ENCODE assay signal across 1 cellular context in the genomic region with DNA sequence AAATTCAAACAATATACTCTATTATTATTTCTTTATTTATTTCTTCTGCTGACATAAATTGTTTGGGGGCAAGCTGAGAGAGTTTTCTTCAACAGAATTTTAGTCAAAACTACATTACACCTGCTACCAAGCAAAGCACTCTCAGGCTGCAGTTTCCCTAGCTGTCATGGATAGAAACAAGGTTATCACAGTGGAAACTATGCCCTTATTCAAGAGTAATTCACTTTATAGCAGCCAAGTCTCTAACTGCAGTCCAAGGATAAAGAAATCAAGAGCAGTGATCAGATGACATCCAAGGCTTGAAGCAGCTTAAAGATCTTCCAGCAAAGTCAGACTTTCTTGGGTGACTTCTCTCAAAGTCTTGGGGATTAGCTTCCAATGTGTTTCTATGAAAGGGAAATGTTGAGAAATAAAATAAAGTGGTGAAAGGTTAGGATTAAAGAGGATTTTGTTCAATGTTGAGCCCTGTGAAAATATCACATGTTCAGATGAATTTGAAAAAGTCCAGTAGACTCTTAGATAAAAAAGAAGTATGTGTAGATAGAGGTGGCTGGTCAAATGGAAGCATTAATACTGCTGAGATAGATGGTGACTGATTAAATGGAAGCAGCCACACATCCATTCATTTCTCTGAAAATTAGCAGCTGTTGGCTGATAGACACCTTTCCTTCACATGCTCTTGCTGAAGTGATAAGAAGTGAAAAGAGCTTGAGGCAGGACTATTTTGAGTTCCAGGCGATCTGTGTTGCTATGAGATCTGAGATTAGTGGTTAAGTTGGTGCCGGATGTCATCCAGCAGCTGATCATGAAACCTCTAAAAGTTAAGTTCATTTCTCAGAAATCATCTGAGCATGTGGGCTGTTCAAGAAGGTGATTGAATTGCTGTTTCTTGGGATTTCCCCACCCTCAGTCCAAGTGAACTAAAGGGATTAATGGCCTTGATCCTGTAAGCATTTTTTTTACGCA.
TF ChIP-seq lines count a peak whose summit lies in the region.

No MANE protein-coding gene starts in this region.

TF ChIP-seq in K562, 482 proteins besides CTCF, POLR2A, EP300 and RAD21 (continued from another document and continues in another):
- TF ChIP-seq, protein P1, sequence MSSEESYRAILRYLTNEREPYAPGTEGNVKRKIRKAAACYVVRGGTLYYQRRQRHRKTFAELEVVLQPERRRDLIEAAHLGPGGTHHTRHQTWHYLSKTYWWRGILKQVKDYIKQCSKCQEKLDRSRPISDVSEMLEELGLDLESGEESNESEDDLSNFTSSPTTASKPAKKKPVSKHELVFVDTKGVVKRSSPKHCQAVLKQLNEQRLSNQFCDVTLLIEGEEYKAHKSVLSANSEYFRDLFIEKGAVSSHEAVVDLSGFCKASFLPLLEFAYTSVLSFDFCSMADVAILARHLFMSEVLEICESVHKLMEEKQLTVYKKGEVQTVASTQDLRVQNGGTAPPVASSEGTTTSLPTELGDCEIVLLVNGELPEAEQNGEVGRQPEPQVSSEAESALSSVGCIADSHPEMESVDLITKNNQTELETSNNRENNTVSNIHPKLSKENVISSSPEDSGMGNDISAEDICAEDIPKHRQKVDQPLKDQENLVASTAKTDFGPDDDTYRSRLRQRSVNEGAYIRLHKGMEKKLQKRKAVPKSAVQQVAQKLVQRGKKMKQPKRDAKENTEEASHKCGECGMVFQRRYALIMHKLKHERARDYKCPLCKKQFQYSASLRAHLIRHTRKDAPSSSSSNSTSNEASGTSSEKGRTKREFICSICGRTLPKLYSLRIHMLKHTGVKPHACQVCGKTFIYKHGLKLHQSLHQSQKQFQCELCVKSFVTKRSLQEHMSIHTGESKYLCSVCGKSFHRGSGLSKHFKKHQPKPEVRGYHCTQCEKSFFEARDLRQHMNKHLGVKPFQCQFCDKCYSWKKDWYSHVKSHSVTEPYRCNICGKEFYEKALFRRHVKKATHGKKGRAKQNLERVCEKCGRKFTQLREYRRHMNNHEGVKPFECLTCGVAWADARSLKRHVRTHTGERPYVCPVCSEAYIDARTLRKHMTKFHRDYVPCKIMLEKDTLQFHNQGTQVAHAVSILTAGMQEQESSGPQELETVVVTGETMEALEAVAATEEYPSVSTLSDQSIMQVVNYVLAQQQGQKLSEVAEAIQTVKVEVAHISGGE (CRISPR knock-in tag; IDR thresholded peaks at IDR 0.05) = peak in 1 of 3 experiments; percentile 84; a peak in 2 of 6 replicates
- TF ChIP-seq, protein P2, sequence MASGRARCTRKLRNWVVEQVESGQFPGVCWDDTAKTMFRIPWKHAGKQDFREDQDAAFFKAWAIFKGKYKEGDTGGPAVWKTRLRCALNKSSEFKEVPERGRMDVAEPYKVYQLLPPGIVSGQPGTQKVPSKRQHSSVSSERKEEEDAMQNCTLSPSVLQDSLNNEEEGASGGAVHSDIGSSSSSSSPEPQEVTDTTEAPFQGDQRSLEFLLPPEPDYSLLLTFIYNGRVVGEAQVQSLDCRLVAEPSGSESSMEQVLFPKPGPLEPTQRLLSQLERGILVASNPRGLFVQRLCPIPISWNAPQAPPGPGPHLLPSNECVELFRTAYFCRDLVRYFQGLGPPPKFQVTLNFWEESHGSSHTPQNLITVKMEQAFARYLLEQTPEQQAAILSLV (tag; IDR thresholded peaks at IDR 0.05) = peak; percentile 59; the same call in 1 of the 2 replicates
- TF ChIP-seq NFRKB (IDR thresholded peaks at IDR 0.05; ENCODE audit: low read depth) = no peak
- no peak for TF ChIP-seq NR3C1 (CRISPR knock-in tag; IDR thresholded peaks at IDR 0.05)
- TF ChIP-seq TEAD2 (tag; IDR thresholded peaks at IDR 0.05) = no peak; the same call in 1 of the 2 replicates
- TF ChIP-seq, protein P3, sequence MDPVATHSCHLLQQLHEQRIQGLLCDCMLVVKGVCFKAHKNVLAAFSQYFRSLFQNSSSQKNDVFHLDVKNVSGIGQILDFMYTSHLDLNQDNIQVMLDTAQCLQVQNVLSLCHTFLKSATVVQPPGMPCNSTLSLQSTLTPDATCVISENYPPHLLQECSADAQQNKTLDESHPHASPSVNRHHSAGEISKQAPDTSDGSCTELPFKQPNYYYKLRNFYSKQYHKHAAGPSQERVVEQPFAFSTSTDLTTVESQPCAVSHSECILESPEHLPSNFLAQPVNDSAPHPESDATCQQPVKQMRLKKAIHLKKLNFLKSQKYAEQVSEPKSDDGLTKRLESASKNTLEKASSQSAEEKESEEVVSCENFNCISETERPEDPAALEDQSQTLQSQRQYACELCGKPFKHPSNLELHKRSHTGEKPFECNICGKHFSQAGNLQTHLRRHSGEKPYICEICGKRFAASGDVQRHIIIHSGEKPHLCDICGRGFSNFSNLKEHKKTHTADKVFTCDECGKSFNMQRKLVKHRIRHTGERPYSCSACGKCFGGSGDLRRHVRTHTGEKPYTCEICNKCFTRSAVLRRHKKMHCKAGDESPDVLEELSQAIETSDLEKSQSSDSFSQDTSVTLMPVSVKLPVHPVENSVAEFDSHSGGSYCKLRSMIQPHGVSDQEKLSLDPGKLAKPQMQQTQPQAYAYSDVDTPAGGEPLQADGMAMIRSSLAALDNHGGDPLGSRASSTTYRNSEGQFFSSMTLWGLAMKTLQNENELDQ (CRISPR knock-in tag; IDR thresholded peaks at IDR 0.05; ENCODE audit: borderline replicate concordance) = no peak
- TF ChIP-seq, protein P4, sequence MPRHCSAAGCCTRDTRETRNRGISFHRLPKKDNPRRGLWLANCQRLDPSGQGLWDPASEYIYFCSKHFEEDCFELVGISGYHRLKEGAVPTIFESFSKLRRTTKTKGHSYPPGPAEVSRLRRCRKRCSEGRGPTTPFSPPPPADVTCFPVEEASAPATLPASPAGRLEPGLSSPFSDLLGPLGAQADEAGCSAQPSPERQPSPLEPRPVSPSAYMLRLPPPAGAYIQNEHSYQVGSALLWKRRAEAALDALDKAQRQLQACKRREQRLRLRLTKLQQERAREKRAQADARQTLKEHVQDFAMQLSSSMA (CRISPR knock-in tag; IDR thresholded peaks at IDR 0.05) = no peak
- TF ChIP-seq, protein P5, sequence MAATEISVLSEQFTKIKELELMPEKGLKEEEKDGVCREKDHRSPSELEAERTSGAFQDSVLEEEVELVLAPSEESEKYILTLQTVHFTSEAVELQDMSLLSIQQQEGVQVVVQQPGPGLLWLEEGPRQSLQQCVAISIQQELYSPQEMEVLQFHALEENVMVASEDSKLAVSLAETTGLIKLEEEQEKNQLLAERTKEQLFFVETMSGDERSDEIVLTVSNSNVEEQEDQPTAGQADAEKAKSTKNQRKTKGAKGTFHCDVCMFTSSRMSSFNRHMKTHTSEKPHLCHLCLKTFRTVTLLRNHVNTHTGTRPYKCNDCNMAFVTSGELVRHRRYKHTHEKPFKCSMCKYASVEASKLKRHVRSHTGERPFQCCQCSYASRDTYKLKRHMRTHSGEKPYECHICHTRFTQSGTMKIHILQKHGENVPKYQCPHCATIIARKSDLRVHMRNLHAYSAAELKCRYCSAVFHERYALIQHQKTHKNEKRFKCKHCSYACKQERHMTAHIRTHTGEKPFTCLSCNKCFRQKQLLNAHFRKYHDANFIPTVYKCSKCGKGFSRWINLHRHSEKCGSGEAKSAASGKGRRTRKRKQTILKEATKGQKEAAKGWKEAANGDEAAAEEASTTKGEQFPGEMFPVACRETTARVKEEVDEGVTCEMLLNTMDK (IDR thresholded peaks at IDR 0.05; ENCODE audit: borderline replicate concordance, insufficient read depth, low read depth, low read length, poor library complexity, severe bottlenecking) = no peak
- TF ChIP-seq ZNF311 (CRISPR knock-in tag; IDR thresholded peaks at IDR 0.05) = peak; percentile 93
- TF ChIP-seq ZSCAN32 (CRISPR knock-in tag; IDR thresholded peaks at IDR 0.05) = no peak
- TF ChIP-seq, protein P6, sequence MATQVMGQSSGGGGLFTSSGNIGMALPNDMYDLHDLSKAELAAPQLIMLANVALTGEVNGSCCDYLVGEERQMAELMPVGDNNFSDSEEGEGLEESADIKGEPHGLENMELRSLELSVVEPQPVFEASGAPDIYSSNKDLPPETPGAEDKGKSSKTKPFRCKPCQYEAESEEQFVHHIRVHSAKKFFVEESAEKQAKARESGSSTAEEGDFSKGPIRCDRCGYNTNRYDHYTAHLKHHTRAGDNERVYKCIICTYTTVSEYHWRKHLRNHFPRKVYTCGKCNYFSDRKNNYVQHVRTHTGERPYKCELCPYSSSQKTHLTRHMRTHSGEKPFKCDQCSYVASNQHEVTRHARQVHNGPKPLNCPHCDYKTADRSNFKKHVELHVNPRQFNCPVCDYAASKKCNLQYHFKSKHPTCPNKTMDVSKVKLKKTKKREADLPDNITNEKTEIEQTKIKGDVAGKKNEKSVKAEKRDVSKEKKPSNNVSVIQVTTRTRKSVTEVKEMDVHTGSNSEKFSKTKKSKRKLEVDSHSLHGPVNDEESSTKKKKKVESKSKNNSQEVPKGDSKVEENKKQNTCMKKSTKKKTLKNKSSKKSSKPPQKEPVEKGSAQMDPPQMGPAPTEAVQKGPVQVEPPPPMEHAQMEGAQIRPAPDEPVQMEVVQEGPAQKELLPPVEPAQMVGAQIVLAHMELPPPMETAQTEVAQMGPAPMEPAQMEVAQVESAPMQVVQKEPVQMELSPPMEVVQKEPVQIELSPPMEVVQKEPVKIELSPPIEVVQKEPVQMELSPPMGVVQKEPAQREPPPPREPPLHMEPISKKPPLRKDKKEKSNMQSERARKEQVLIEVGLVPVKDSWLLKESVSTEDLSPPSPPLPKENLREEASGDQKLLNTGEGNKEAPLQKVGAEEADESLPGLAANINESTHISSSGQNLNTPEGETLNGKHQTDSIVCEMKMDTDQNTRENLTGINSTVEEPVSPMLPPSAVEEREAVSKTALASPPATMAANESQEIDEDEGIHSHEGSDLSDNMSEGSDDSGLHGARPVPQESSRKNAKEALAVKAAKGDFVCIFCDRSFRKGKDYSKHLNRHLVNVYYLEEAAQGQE (CRISPR knock-in tag; IDR thresholded peaks at IDR 0.05; ENCODE audit: low read depth) = no peak
- no peak for TF ChIP-seq PPARD (CRISPR knock-in tag; IDR thresholded peaks at IDR 0.05)
- no peak for TF ChIP-seq ZNF830 (CRISPR knock-in tag; IDR thresholded peaks at IDR 0.05)
- TF ChIP-seq PHF21A (IDR thresholded peaks at IDR 0.05; ENCODE audit: borderline replicate concordance, low read depth) = 0 out of 2 replicates have a peak, but pooled peaks have one; percentile 78
- TF ChIP-seq TAF1 (IDR thresholded peaks at IDR 0.05; ENCODE audit: control insufficient read depth, extremely low read depth, insufficient read depth, low read length, severe bottlenecking) = no peak
- no peak for TF ChIP-seq ZNF174 (CRISPR knock-in tag; IDR thresholded peaks at IDR 0.05)
- no peak for TF ChIP-seq CREBBP (IDR thresholded peaks at IDR 0.05; ENCODE audit: low read depth, low read length)
- no peak for TF ChIP-seq RHOXF2B (CRISPR knock-in tag; conservative IDR thresholded peaks at IDR 0.05)
- TF ChIP-seq, protein P7, sequence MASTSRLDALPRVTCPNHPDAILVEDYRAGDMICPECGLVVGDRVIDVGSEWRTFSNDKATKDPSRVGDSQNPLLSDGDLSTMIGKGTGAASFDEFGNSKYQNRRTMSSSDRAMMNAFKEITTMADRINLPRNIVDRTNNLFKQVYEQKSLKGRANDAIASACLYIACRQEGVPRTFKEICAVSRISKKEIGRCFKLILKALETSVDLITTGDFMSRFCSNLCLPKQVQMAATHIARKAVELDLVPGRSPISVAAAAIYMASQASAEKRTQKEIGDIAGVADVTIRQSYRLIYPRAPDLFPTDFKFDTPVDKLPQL (IDR thresholded peaks at IDR 0.05; ENCODE audit: extremely low read depth, insufficient read length) = no peak
- TF ChIP-seq, protein P8, sequence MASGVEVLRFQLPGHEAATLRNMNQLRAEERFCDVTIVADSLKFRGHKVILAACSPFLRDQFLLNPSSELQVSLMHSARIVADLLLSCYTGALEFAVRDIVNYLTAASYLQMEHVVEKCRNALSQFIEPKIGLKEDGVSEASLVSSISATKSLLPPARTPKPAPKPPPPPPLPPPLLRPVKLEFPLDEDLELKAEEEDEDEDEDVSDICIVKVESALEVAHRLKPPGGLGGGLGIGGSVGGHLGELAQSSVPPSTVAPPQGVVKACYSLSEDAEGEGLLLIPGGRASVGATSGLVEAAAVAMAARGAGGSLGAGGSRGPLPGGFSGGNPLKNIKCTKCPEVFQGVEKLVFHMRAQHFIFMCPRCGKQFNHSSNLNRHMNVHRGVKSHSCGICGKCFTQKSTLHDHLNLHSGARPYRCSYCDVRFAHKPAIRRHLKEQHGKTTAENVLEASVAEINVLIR (CRISPR knock-in tag; IDR thresholded peaks at IDR 0.05) = no peak
- TF ChIP-seq HDGF (IDR thresholded peaks at IDR 0.05) = no peak
- no peak for TF ChIP-seq NFIX (CRISPR knock-in tag; IDR thresholded peaks at IDR 0.05; ENCODE audit: low read depth)
- TF ChIP-seq, protein P9, sequence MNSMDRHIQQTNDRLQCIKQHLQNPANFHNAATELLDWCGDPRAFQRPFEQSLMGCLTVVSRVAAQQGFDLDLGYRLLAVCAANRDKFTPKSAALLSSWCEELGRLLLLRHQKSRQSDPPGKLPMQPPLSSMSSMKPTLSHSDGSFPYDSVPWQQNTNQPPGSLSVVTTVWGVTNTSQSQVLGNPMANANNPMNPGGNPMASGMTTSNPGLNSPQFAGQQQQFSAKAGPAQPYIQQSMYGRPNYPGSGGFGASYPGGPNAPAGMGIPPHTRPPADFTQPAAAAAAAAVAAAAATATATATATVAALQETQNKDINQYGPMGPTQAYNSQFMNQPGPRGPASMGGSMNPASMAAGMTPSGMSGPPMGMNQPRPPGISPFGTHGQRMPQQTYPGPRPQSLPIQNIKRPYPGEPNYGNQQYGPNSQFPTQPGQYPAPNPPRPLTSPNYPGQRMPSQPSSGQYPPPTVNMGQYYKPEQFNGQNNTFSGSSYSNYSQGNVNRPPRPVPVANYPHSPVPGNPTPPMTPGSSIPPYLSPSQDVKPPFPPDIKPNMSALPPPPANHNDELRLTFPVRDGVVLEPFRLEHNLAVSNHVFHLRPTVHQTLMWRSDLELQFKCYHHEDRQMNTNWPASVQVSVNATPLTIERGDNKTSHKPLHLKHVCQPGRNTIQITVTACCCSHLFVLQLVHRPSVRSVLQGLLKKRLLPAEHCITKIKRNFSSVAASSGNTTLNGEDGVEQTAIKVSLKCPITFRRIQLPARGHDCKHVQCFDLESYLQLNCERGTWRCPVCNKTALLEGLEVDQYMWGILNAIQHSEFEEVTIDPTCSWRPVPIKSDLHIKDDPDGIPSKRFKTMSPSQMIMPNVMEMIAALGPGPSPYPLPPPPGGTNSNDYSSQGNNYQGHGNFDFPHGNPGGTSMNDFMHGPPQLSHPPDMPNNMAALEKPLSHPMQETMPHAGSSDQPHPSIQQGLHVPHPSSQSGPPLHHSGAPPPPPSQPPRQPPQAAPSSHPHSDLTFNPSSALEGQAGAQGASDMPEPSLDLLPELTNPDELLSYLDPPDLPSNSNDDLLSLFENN (IDR thresholded peaks at IDR 0.05; ENCODE audit: low read depth in 2 of 2, low read length in 2 of 2) = peak in 1 of 2 experiments; percentile 98; a peak in 2 of 4 replicates
- no peak for TF ChIP-seq SREBF2 (CRISPR knock-in tag; IDR thresholded peaks at IDR 0.05)
